2 cellular contexts compared by ENCODE assay signal in genomic region chr2:63590621-63591408, GRCh38.
TF ChIP-seq lines count a peak whose summit lies in the region.

No MANE protein-coding gene starts in this region.

TF ChIP-seq in HCT116, 20 proteins besides CTCF, POLR2A, EP300 and RAD21:
- no peak for TF ChIP-seq ELF1 (IDR thresholded peaks at IDR 0.05; ENCODE audit: borderline replicate concordance, low read depth)
- no peak for TF ChIP-seq ZFX (IDR thresholded peaks at IDR 0.05)
- TF ChIP-seq JUND (IDR thresholded peaks at IDR 0.05): no peak
- no peak for TF ChIP-seq CEBPB (IDR thresholded peaks at IDR 0.05; ENCODE audit: low read depth)
TF ChIP-seq in HCT116: peak in this region for 0.

TF ChIP-seq in HepG2, 621 proteins besides CTCF, POLR2A, EP300 and RAD21 (continues in another document):
- TF ChIP-seq MLLT10 (CRISPR knock-in tag; IDR thresholded peaks at IDR 0.05) (no peak), PREB (CRISPR knock-in tag; IDR thresholded peaks at IDR 0.05) (no peak), ZNF44 (CRISPR knock-in tag; IDR thresholded peaks at IDR 0.05) (no peak), AFF4 (CRISPR knock-in tag; IDR thresholded peaks at IDR 0.05) (no peak), ZNF775 (CRISPR knock-in tag; IDR thresholded peaks at IDR 0.05; ENCODE audit: borderline replicate concordance) (no peak), HNRNPH1 (optimal IDR thresholded peaks at IDR 0.05; ENCODE audit: low read depth, low read length) (no peak), SMARCE1 (IDR thresholded peaks at IDR 0.05; ENCODE audit: borderline replicate concordance) (no peak), SOX13 (IDR thresholded peaks at IDR 0.05) (no peak), SOX13 (CRISPR knock-in tag; conservative IDR thresholded peaks at IDR 0.05 in 1 of 2, IDR thresholded peaks at IDR 0.05 in 1 of 2) (peak in 1 of 2 experiments; percentile 54; a peak in 1 of 4 replicates), PRMT3 (CRISPR knock-in tag; IDR thresholded peaks at IDR 0.05; ENCODE audit: borderline replicate concordance, low read depth) (no peak), BCL3 (CRISPR knock-in tag; IDR thresholded peaks at IDR 0.05) (no peak), ZNF878 (CRISPR knock-in tag; IDR thresholded peaks at IDR 0.05) (no peak), ZNF615 (CRISPR knock-in tag; IDR thresholded peaks at IDR 0.05; ENCODE audit: borderline replicate concordance) (no peak), SOX5 (CRISPR knock-in tag; IDR thresholded peaks at IDR 0.05; ENCODE audit: borderline replicate concordance) (peak; percentile 29; the same call in 1 of the 2 replicates), ZNF17 (CRISPR knock-in tag; IDR thresholded peaks at IDR 0.05) (no peak), REL (CRISPR knock-in tag; conservative IDR thresholded peaks at IDR 0.05) (no peak), JUNB (CRISPR knock-in tag; IDR thresholded peaks at IDR 0.05; ENCODE audit: borderline replicate concordance) (no peak), REPIN1 (CRISPR knock-in tag; IDR thresholded peaks at IDR 0.05; ENCODE audit: borderline replicate concordance, low read depth) (no peak), POLR2AphosphoS5 (IDR thresholded peaks at IDR 0.05; ENCODE audit: low read depth, low read length) (no peak), DMAP1 (CRISPR knock-in tag; IDR thresholded peaks at IDR 0.05) (no peak), MIER2 (CRISPR knock-in tag; IDR thresholded peaks at IDR 0.05) (no peak), CHD4 (IDR thresholded peaks at IDR 0.05; ENCODE audit: borderline replicate concordance, low read length) (no peak), HNF4G (IDR thresholded peaks at IDR 0.05; ENCODE audit: borderline replicate concordance, low read depth, low read length) (peak; percentile 45; the same call in 1 of the 2 replicates), HNF4G (CRISPR knock-in tag; IDR thresholded peaks at IDR 0.05; ENCODE audit: borderline replicate concordance, low read depth) (no peak), BHLHE40 (IDR thresholded peaks at IDR 0.05; ENCODE audit: low read length) (no peak), ZNF639 (CRISPR knock-in tag; conservative IDR thresholded peaks at IDR 0.05) (no peak), ISL2 (CRISPR knock-in tag; IDR thresholded peaks at IDR 0.05) (no peak), TARDBP (CRISPR knock-in tag; IDR thresholded peaks at IDR 0.05) (no peak), POGZ (CRISPR knock-in tag; IDR thresholded peaks at IDR 0.05) (no peak), SAFB2 (CRISPR knock-in tag; IDR thresholded peaks at IDR 0.05; ENCODE audit: borderline replicate concordance, low read depth) (no peak), ZNF879 (CRISPR knock-in tag; IDR thresholded peaks at IDR 0.05) (no peak), CCAR2 (optimal IDR thresholded peaks at IDR 0.05; ENCODE audit: low read depth, low read length) (no peak), MTA1 (CRISPR knock-in tag; IDR thresholded peaks at IDR 0.05; ENCODE audit: borderline replicate concordance) (no peak), DPF2 (CRISPR knock-in tag; IDR thresholded peaks at IDR 0.05; ENCODE audit: borderline replicate concordance, low read depth) (no peak), ZBTB37 (CRISPR knock-in tag; IDR thresholded peaks at IDR 0.05) (no peak), KLF15 (CRISPR knock-in tag; IDR thresholded peaks at IDR 0.05; ENCODE audit: borderline replicate concordance) (no peak), HNF4A (CRISPR knock-in tag; IDR thresholded peaks at IDR 0.05) (peak; percentile 52; the same call in 1 of the 2 replicates), TGIF2 (CRISPR knock-in tag; IDR thresholded peaks at IDR 0.05) (no peak), KIAA2018 (CRISPR knock-in tag; IDR thresholded peaks at IDR 0.05; ENCODE audit: borderline replicate concordance) (no peak), ZBTB42 (CRISPR knock-in tag; IDR thresholded peaks at IDR 0.05) (no peak), ZNF746 (CRISPR knock-in tag; IDR thresholded peaks at IDR 0.05) (no peak), MAFF (IDR thresholded peaks at IDR 0.05; ENCODE audit: low read depth, low read length) (no peak), LCORL (IDR thresholded peaks at IDR 0.05) (no peak), LCORL (CRISPR knock-in tag; IDR thresholded peaks at IDR 0.05) (no peak), XBP1 (CRISPR knock-in tag; IDR thresholded peaks at IDR 0.05) (no peak), RARG (CRISPR knock-in tag; IDR thresholded peaks at IDR 0.05; ENCODE audit: low read depth) (no peak), ZC3H4 (CRISPR knock-in tag; IDR thresholded peaks at IDR 0.05; ENCODE audit: borderline replicate concordance) (no peak), ERF (CRISPR knock-in tag; IDR thresholded peaks at IDR 0.05) (0 out of 2 replicates have a peak, but pooled peaks have one; percentile 17), POLR2AphosphoS2 (IDR thresholded peaks at IDR 0.05; ENCODE audit: low read depth, low read length) (no peak)
